In genomic region chr4:73520821-73521220, GRCh38 we compare ENCODE assay signal across 12 cellular contexts. TPM values are rescaled to one million over a fixed set of nuclear protein-coding genes. Genes with fewer than 3 reads are reported as not detected.
DNase-seq lines count a peak whose midpoint lies in the region; ATAC-seq lines count a peak whose summit lies in the region.
"Had no signal": no experiment of that assay in that cellular context is flagged by ENCODE, and none has a peak within 500 bp of the region (broad histone marks: within the 10 kb centered on the region; RNA-seq: fewer than 3 reads in every experiment).

No MANE protein-coding gene starts in this region.

- no peaks in the 10 kb centered on the region for H4K20me1 ChIP-seq in BLaER1 treated with 17β-estradiol and CSF1 and Interleukin-3, amounts not matched to agents 10 nM and 100 nM

- no peaks in the 10 kb centered on the region for H3K36me3 Mint-ChIP-seq in activated naive CD4-positive, alpha-beta T cell treated with anti-CD3 and anti-CD28 coated beads, Interleukin-2, amount 50 U/mL, for 72 hours
- H3K36me3 Mint-ChIP-seq: activated CD4-positive, alpha-beta memory T cell treated with anti-CD3 and anti-CD28 coated beads for 36 hours; CD14-positive monocyte had no signal

- peak; percentile 46 for ATAC-seq in HG03342 (IDR thresholded peaks at IDR 0.05; ENCODE audit: unreplicated experiment)
- no peak for ATAC-seq in GM18873 (IDR thresholded peaks at IDR 0.05; ENCODE audit: low FRiP score, unreplicated experiment)
- no peak for ATAC-seq in activated naive CD4-positive, alpha-beta T cell treated with anti-CD3 and anti-CD28 coated beads, Interleukin-2, amount 50 U/mL, for 72 hours

- H3K27ac Mint-ChIP-seq in activated naive CD4-positive, alpha-beta T cell treated with anti-CD3 and anti-CD28 coated beads, Interleukin-2, amount 50 U/mL, for 72 hours: no peak overlapping the region
- H3K27ac Mint-ChIP-seq: activated CD4-positive, alpha-beta memory T cell treated with anti-CD3 and anti-CD28 coated beads for 36 hours; CD14-positive monocyte had no signal

- DNase-seq in T1000 (lab: John Stamatoyannopoulos, UW) (peak; percentile 89), iPS DF 4.7 (ENCODE audit: extremely low read depth, low spot score) (peak; percentile 9), Kasumi-1 (lab: John Stamatoyannopoulos, UW) (no peak), medulla oblongata (ENCODE audit: extremely low spot score) (no peak)
- DNase-seq in activated naive CD4-positive, alpha-beta T cell treated with anti-CD3 and anti-CD28 coated beads, Interleukin-2, amount 50 U/mL, for 72 hours (ENCODE audit: low spot score in 2 of 2): no peak
- DNase-seq: activated CD4-positive, alpha-beta memory T cell treated with anti-CD3 and anti-CD28 coated beads for 36 hours; head of caudate nucleus had no signal

- H3K27ac ChIP-seq in BLaER1 treated with 17β-estradiol and CSF1 and Interleukin-3, amounts not matched to agents 10 nM and 100 nM: no peak overlapping the region
- H3K27ac ChIP-seq: ascending aorta had no signal

- peak overlapping the region in 1 of 11 experiments; percentile 31; a peak in 1 of 22 replicates for H3K9ac ChIP-seq in BLaER1 treated with 17β-estradiol and CSF1 and Interleukin-3, amounts not matched to agents 10 nM and 100 nM

- H3K36me3 ChIP-seq in BLaER1 treated with 17β-estradiol and CSF1 and Interleukin-3, amounts not matched to agents 10 nM and 100 nM: no peaks in the 10 kb centered on the region
- H3K36me3 ChIP-seq: ascending aorta had no signal

- H3K4me1 ChIP-seq in BLaER1 treated with 17β-estradiol and CSF1 and Interleukin-3, amounts not matched to agents 10 nM and 100 nM: peaks cover 7 to 17% (median 14%) of the 10 kb centered on the region in 10 experiments; a peak in 19 of 20 replicates
- H3K4me1 ChIP-seq: ascending aorta had no signal

- H3K4me3 ChIP-seq in BLaER1 treated with 17β-estradiol and CSF1 and Interleukin-3, amounts not matched to agents 10 nM and 100 nM: no peak overlapping the region
- H3K4me3 ChIP-seq: ascending aorta had no signal

- H3K9me3 ChIP-seq in BLaER1 treated with 17β-estradiol and CSF1 and Interleukin-3, amounts not matched to agents 10 nM and 100 nM (replicated peaks in 1 of 11): peaks cover 0 to 10% (median 7%) of the 10 kb centered on the region in 11 experiments; a peak in 7 of 22 replicates
- H3K9me3 ChIP-seq: ascending aorta had no signal

- peaks cover 0 to 10% of the 10 kb centered on the region in 2 donors for H3K9me3 Mint-ChIP-seq in activated naive CD4-positive, alpha-beta T cell treated with anti-CD3 and anti-CD28 coated beads, Interleukin-2, amount 50 U/mL, for 72 hours
- H3K9me3 Mint-ChIP-seq: activated CD4-positive, alpha-beta memory T cell treated with anti-CD3 and anti-CD28 coated beads for 36 hours had no signal

- no peaks in the 10 kb centered on the region; a peak in 1 of 22 replicates for H3K27me3 ChIP-seq in BLaER1 treated with 17β-estradiol and CSF1 and Interleukin-3, amounts not matched to agents 10 nM and 100 nM
- H3K27me3 ChIP-seq: ascending aorta had no signal

- H3K4me2 ChIP-seq in BLaER1 treated with 17β-estradiol and CSF1 and Interleukin-3, amounts not matched to agents 10 nM and 100 nM: peak overlapping the region; percentile 14 to 82 (median 62); a peak in 19 of 22 replicates

RNA-seq across cellular contexts. Expression of gene AFM, which starts 39.3 kb away (rescaled TPM):
- total RNA-seq in activated naive CD4-positive, alpha-beta T cell treated with anti-CD3 and anti-CD28 coated beads, Interleukin-2, amount 50 U/mL, for 72 hours: not detected
- total RNA-seq: activated CD4-positive, alpha-beta memory T cell treated with anti-CD3 and anti-CD28 coated beads for 36 hours; ascending aorta had no signal

Comparison
In these comparisons a context has a peak if more than half of its experiments do, and no peak if none do; other contexts are left out.
1. DNase-seq: peak in T1000 (single experiment) and iPS DF 4.7 (single experiment); none in Kasumi-1 (0 of 2), medulla oblongata (single experiment) and activated naive CD4-positive, alpha-beta T cell treated with anti-CD3 and anti-CD28 coated beads, Interleukin-2, amount 50 U/mL, for 72 hours (0 of 2).